In genomic region chr2:127067620-127068350, GRCh38 we compare ENCODE assay signal across 8 cellular contexts. TPM values are rescaled to one million over a fixed set of nuclear protein-coding genes. Genes with fewer than 3 reads are reported as not detected.
DNase-seq lines count a peak whose midpoint lies in the region; ATAC-seq and TF ChIP-seq lines count a peak whose summit lies in the region.

No MANE protein-coding gene starts in this region.

- DNase-seq in HCEC 1CT, result peak; percentile 27
- peak; percentile 42 for DNase-seq in RWPE1 (ENCODE audit: low spot score)
- DNase-seq in activated naive CD4-positive, alpha-beta T cell treated with Interleukin-2 at 50 U/mL for 16 hours, result peak; percentile 72
- peak; percentile 87 for DNase-seq in pons (ENCODE audit: low spot score)
- DNase-seq in uterus, result peak; percentile 79 to 80

- TF ChIP-seq EP300 in gastroesophageal sphincter (IDR thresholded peaks at IDR 0.05), result no peak

- POLR2A ChIA-PET in RWPE1 (lab: Yijun Ruan, JAX; ENCODE audit: low non-redundant PET), result no interaction called here

- no peak overlapping the region for H3K27ac ChIP-seq in DOHH2 (ENCODE audit: low read depth, low read length)
- H3K27ac ChIP-seq in RWPE1, result peak overlapping the region; percentile 91
- peak overlapping the region in 3 of 4 donors; percentile 69 to 81 (median 78) for H3K27ac ChIP-seq in gastroesophageal sphincter
- H3K27ac ChIP-seq in uterus, result peak overlapping the region; percentile 70 to 85

- ATAC-seq in gastroesophageal sphincter (no peak), HG02610 (IDR thresholded peaks at IDR 0.05; ENCODE audit: unreplicated experiment) (no peak)

- no peaks in the 10 kb centered on the region for H3K4me1 ChIP-seq in DOHH2 (ENCODE audit: control insufficient read depth, low read length)
- peaks cover 0 to 58% (median 22%) of the 10 kb centered on the region in 3 donors for H3K4me1 ChIP-seq in gastroesophageal sphincter
- H3K4me1 ChIP-seq in uterus, result peaks cover 3 to 11% of the 10 kb centered on the region in 2 donors

- no peaks in the 10 kb centered on the region for H3K27me3 ChIP-seq in DOHH2 (ENCODE audit: control insufficient read depth, low read length)
- H3K27me3 ChIP-seq in gastroesophageal sphincter, result no peaks in the 10 kb centered on the region
- no peaks in the 10 kb centered on the region for H3K27me3 ChIP-seq in uterus

- H3K36me3 ChIP-seq in DOHH2 (ENCODE audit: control insufficient read depth, low read length), result no peaks in the 10 kb centered on the region
- peaks cover 0 to 54% of the 10 kb centered on the region in 2 donors for H3K36me3 ChIP-seq in gastroesophageal sphincter
- H3K36me3 ChIP-seq in uterus, result no peaks in the 10 kb centered on the region

- H4K20me1 ChIP-seq in DOHH2 (ENCODE audit: control insufficient read depth, insufficient read depth, low read depth, low read length), result no peaks in the 10 kb centered on the region

- no peak for TF ChIP-seq POLR2A in gastroesophageal sphincter (IDR thresholded peaks at IDR 0.05)
- no peak for TF ChIP-seq POLR2A in uterus (IDR thresholded peaks at IDR 0.05)

- H3K9me2 ChIP-seq in DOHH2 (replicated peaks; ENCODE audit: control insufficient read depth, low read length), result no peaks in the 10 kb centered on the region

- CTCF ChIA-PET in RWPE1 (lab: Yijun Ruan, JAX), result interaction anchor here (0.8 to 1.6 kb wide), 7 partner anchors 11 to 411 kb away, joined by 3 to 5 read pairs (median 4); no protein-coding TSS in a partner anchor

- intact Hi-C loops in uterus (cut with DNase I; ENCODE audit: low total_unique reads), result no loop called here

- H3K4me2 ChIP-seq in DOHH2 (ENCODE audit: low read length), result no peak overlapping the region

- no peaks in the 10 kb centered on the region for H3F3A ChIP-seq in DOHH2 (ENCODE audit: control insufficient read depth, insufficient read depth)

- 45% methylated on average over 4 of the region's 19 CpGs; no CpG with 5 or more reads in 1 of the 2 donors for WGBS in gastroesophageal sphincter (ENCODE audit: low coverage in 1 of 2), 2 donors

- no peaks in the 10 kb centered on the region for H3K9me3 ChIP-seq in DOHH2 (ENCODE audit: control insufficient read depth, insufficient read depth, low read length)
- H3K9me3 ChIP-seq in gastroesophageal sphincter, result no peaks in the 10 kb centered on the region
- H3K9me3 ChIP-seq in uterus, result no peaks in the 10 kb centered on the region

- TF ChIP-seq CTCF in DOHH2 (IDR thresholded peaks at IDR 0.05; ENCODE audit: low read depth, low read length, poor library complexity, severe bottlenecking) (peak; percentile 84), RWPE1 (conservative IDR thresholded peaks at IDR 0.05; ENCODE audit: low read depth) (peak; percentile 62), gastroesophageal sphincter (IDR thresholded peaks at IDR 0.05) (peak in 3 of 4 experiments; percentile 63 to 86 (median 83)), uterus (IDR thresholded peaks at IDR 0.05) (peak; percentile 66 to 82 (median 74))

- no peaks in the 10 kb centered on the region for H3K79me2 ChIP-seq in DOHH2 (ENCODE audit: control insufficient read depth, low read length)

- H3K4me3 ChIP-seq in DOHH2 (ENCODE audit: low read length) (no peak overlapping the region), gastroesophageal sphincter (no peak overlapping the region), uterus (no peak overlapping the region)

RNA-seq across cellular contexts. Expression of gene BIN1, which starts 39.2 kb away (rescaled TPM):
- total RNA-seq in gastroesophageal sphincter (100 to 1,000 TPM in 1 of 4 donors, 10 to 100 TPM in 3; 36.1 to 101 (median 53.9) TPM), uterus (100 to 1,000 TPM in 1 of 4 donors, 10 to 100 TPM in 3; 41.5 to 112 (median 57.8) TPM)

Comparison
In these comparisons a context has a peak if more than half of its experiments do, and no peak if none do; other contexts are left out.
1. DNase-seq: peak in every context shown above with its lines; median percentile 87 in pons; 80 in uterus; 72 in activated naive CD4-positive, alpha-beta T cell treated with Interleukin-2 at 50 U/mL for 16 hours; 42 in RWPE1; 27 in HCEC 1CT.